Comparison of ENCODE assay signal across 9 cellular contexts in the genomic region with DNA sequence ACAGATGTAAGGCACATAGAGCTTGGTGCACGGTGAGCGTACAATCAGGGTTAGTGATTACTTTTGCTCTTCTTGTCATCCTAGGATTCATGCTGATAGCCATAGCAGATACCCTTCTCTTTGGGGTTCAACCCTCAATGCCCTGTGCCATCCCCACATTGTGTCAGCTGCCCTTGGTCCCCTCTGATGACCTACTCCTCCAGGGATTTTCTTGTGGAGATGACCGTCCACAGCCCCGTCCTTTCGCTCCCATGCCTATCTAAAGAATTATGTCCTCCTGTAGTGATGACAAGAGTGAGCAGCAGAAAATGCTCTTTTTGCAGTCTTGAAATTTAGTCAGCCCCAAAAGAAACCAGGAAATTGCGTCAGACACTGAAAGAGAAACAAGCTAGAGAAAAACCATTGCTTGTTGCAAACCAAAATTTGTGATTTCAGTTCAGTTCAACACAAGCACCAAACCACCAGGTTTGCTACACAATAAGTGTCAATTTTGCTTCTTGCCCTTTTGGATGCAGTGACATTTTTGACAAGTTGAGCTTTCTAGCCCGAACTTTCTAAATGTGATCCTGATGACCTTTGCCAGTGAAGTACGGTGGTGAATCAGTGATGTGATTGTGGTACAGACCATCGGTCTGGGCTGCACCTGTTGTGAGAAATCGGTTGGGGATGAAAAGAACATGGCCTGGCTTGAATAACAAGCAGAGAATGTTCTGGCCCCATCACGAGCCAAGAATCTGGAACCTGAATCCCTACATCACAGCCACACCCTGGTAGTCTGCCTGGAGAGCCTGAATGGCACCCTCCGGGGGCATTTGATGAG. TPM values are rescaled to one million over a fixed set of nuclear protein-coding genes. Genes with fewer than 3 reads are reported as not detected.
DNase-seq lines count a peak whose midpoint lies in the region; ATAC-seq lines count a peak whose summit lies in the region.
"Had no signal": no experiment of that assay in that cellular context is flagged by ENCODE, and none has a peak within 500 bp of the region (broad histone marks: within the 10 kb centered on the region; RNA-seq: fewer than 3 reads in every experiment).

No MANE protein-coding gene starts in this region.

- no peaks in the 10 kb centered on the region for H3K36me3 ChIP-seq in skeletal muscle satellite cell (ENCODE audit: insufficient read depth, low read length)
- H3K36me3 ChIP-seq: vagina had no signal

- no peaks in the 10 kb centered on the region for H3K27me3 ChIP-seq in skeletal muscle satellite cell (ENCODE audit: control insufficient read depth, insufficient read depth, low read length)
- H3K27me3 ChIP-seq: vagina had no signal

- no peak overlapping the region for H3K9ac ChIP-seq in skeletal muscle satellite cell (ENCODE audit: low read depth, low read length)

- H3K9me3 ChIP-seq in skeletal muscle satellite cell (replicated peaks; ENCODE audit: low read length): no peaks in the 10 kb centered on the region
- H3K9me3 ChIP-seq: vagina had no signal

- DNase-seq in NK-92 treated with Interleukin-12 subunit alpha and Interleukin-12 subunit beta, amount 100 ng/mL, for 24 hours (lab: John Stamatoyannopoulos, UW): peak; percentile 17
- DNase-seq in NK-92 (lab: John Stamatoyannopoulos, UW; ENCODE audit: unreplicated experiment): no peak
- DNase-seq in activated T-cell treated with anti-CD3 and anti-CD28 coated beads, Interleukin-2, amount 50 U/mL, for 48 hours: peak; percentile 61 to 63
- DNase-seq in NCI-H2227 treated with DMSO at 0.1 percent for 48 hours (lab: John Stamatoyannopoulos, UW): no peak
- DNase-seq in activated CD4-positive, alpha-beta T cell treated with anti-CD3 and anti-CD28 coated beads, Interleukin-2, amount 50 U/mL, for 1 hour: no peak

- peak; percentile 43 for ATAC-seq in HG03025 (IDR thresholded peaks at IDR 0.05; ENCODE audit: low FRiP score, unreplicated experiment)
- no peak for ATAC-seq in HG03135 (IDR thresholded peaks at IDR 0.05; ENCODE audit: unreplicated experiment)

- H3K4me3 ChIP-seq in skeletal muscle satellite cell (ENCODE audit: low read length): no peak overlapping the region
- H3K4me3 ChIP-seq: vagina had no signal

- peak overlapping the region; percentile 32 for H3K4me2 ChIP-seq in skeletal muscle satellite cell (ENCODE audit: low read length)

- H3K4me1 ChIP-seq in skeletal muscle satellite cell (ENCODE audit: control insufficient read depth, insufficient read depth, low read length): peaks cover 11% of the 10 kb centered on the region

RNA-seq across cellular contexts. Expression of a gene that starts 41.3 kb away (rescaled TPM):
- 14.4 and 15.9 TPM in 2 replicates for total RNA-seq in skeletal muscle satellite cell (2012; rRNA removed)

Comparison
In these comparisons a context has a peak if more than half of its experiments do, and no peak if none do; other contexts are left out.
1. DNase-seq: peak in NK-92 treated with Interleukin-12 subunit alpha and Interleukin-12 subunit beta, amount 100 ng/mL, for 24 hours (single experiment) and activated T-cell treated with anti-CD3 and anti-CD28 coated beads, Interleukin-2, amount 50 U/mL, for 48 hours (2 of 2); none in NK-92 (single experiment), NCI-H2227 treated with DMSO at 0.1 percent for 48 hours (single experiment) and activated CD4-positive, alpha-beta T cell treated with anti-CD3 and anti-CD28 coated beads, Interleukin-2, amount 50 U/mL, for 1 hour (single experiment).